Comparison of ENCODE assay signal across 8 cellular contexts in genomic region chr17:82518826-82519810, GRCh38. TPM values are rescaled to one million over a fixed set of nuclear protein-coding genes. Genes with fewer than 3 reads are reported as not detected.
DNase-seq lines count a peak whose midpoint lies in the region; ATAC-seq and TF ChIP-seq lines count a peak whose summit lies in the region.

Gene FOXK2 (plus strand): TSS chr17:82519732. CDS start chr17:82519889, 157 bp downstream.

- peak within 1 kb of the TSS; percentile 40; the same call in 1 of the 2 replicates for H3K9ac ChIP-seq in HUES48 (ENCODE audit: low read depth, low read length)

- POLR2A ChIA-PET in OCI-LY7 (lab: Charles Lee) = interaction anchor here (0.6 to 1.8 kb wide), 7 partner anchors 9 to 24 kb away, joined by 3 to 6 read pairs (median 3); no protein-coding TSS in a partner anchor

- no TSS peak for BruUV-seq in OCI-LY7 (replicated peaks; lab: Mats Ljungman, UMichigan)

- H3K4me2 ChIP-seq in OCI-LY7 (ENCODE audit: low read length) = peak within 1 kb of the TSS; percentile 73

- peaks cover 13% of the 10 kb centered on the region for H3K4me1 Mint-ChIP-seq in endothelial cell (ENCODE audit: unreplicated experiment)
- peaks cover 17% of the 10 kb centered on the region for H3K4me1 Mint-ChIP-seq in mesothelial cell of epicardium

- DNase-seq in Caki2 (ENCODE audit: low read depth) = peak; percentile 88
- DNase-seq in OCI-LY7 (ENCODE audit: low spot score) = peak; percentile 99
- peak; percentile 98 for DNase-seq in activated CD8-positive, alpha-beta memory T cell treated with anti-CD3 and anti-CD28 coated beads, Interleukin-2, amount 50 U/mL, for 48 hours
- DNase-seq in endothelial cell (ENCODE audit: low spot score) = peak; percentile 98
- peak; percentile 92 to 96 for DNase-seq in mesothelial cell of epicardium (ENCODE audit: low spot score in 2 of 2, unreplicated experiment in 2 of 2)
- peak; percentile 90 for DNase-seq in stimulated activated CD8-positive, alpha-beta memory T cell treated with anti-CD3 and anti-CD28 coated beads, Interleukin-15, amount 100 ng/mL, for 24 hours (ENCODE audit: low read depth)

- TF ChIP-seq CTCF in OCI-LY7 (conservative IDR thresholded peaks at IDR 0.05; ENCODE audit: low read length) (no peak), endothelial cell (IDR thresholded peaks at IDR 0.05; ENCODE audit: unreplicated experiment) (no peak), mesothelial cell of epicardium (IDR thresholded peaks at IDR 0.05; ENCODE audit: unreplicated experiment) (no peak)

- peak within 1 kb of the TSS; percentile 57 for H3K27ac Mint-ChIP-seq in endothelial cell (ENCODE audit: unreplicated experiment)
- peak within 1 kb of the TSS; percentile 94 for H3K27ac Mint-ChIP-seq in mesothelial cell of epicardium

- H3K27me3 Mint-ChIP-seq in endothelial cell (ENCODE audit: unreplicated experiment) (no peaks in the 10 kb centered on the region), mesothelial cell of epicardium (ENCODE audit: low read depth) (no peaks in the 10 kb centered on the region)

- peak within 1 kb of the TSS; percentile 32 for H3K27ac ChIP-seq in HUES48 (ENCODE audit: low read depth, low read length)
- H3K27ac ChIP-seq in OCI-LY7 (ENCODE audit: low read depth, low read length, poor library complexity, severe bottlenecking) = peak within 1 kb of the TSS; percentile 67

- H3K79me2 ChIP-seq in OCI-LY7 (ENCODE audit: insufficient read depth, low read depth, low read length) = peaks cover 43% of the 10 kb centered on the region

- CTCF ChIA-PET in OCI-LY7 (lab: Charles Lee; ENCODE audit: unreplicated experiment) = no interaction called here

- H3K36me3 ChIP-seq in HUES48 (ENCODE audit: control insufficient read depth, insufficient read depth, low read length) = no peaks in the 10 kb centered on the region
- H3K36me3 ChIP-seq in OCI-LY7 (ENCODE audit: insufficient read depth, low read length) = peaks cover 20% of the 10 kb centered on the region

- H4K20me1 ChIP-seq in OCI-LY7 (ENCODE audit: insufficient read depth, low read length) = peaks cover 19% of the 10 kb centered on the region

- H3K27me3 ChIP-seq in HUES48 (ENCODE audit: control insufficient read depth, insufficient read depth, low read length) = no peaks in the 10 kb centered on the region

- H3K4me1 ChIP-seq in HUES48 (ENCODE audit: control insufficient read depth, insufficient read depth, low read length) (peaks cover 3% of the 10 kb centered on the region; the same call in 1 of the 2 replicates), OCI-LY7 (ENCODE audit: insufficient read depth, low read length, poor library complexity, severe bottlenecking) (peaks cover 39% of the 10 kb centered on the region)

- no peaks in the 10 kb centered on the region for H3K9me2 ChIP-seq in OCI-LY7 (ENCODE audit: insufficient read depth, low read length)

- peak within 1 kb of the TSS; percentile 81; the same call in 1 of the 2 replicates for H2AFZ ChIP-seq in OCI-LY7 (ENCODE audit: low read length)

- H3K4me3 Mint-ChIP-seq in endothelial cell (ENCODE audit: unreplicated experiment) = peak within 1 kb of the TSS; percentile 96
- peak within 1 kb of the TSS; percentile 83 for H3K4me3 Mint-ChIP-seq in mesothelial cell of epicardium

- peak within 1 kb of the TSS; percentile 90 for H3K4me3 ChIP-seq in HUES48 (ENCODE audit: low read depth, low read length)
- peak within 1 kb of the TSS; percentile 84 for H3K4me3 ChIP-seq in OCI-LY7 (ENCODE audit: low read depth, low read length, poor library complexity, severe bottlenecking)

- in situ Hi-C loops in Caki2 (cut with HindIII; ENCODE audit: low pct_unique_long_range_greater_than_20kb, low sequenced_read_pairs) = no loop called here

- intact Hi-C loops in OCI-LY7 (cut with micrococcal nuclease; ENCODE audit: unreplicated experiment) = loop anchor here (1.0 kb wide), 1 partner anchor 25 kb away; no protein-coding TSS in a partner anchor

- peak; percentile 94 for ATAC-seq in GM21381 (IDR thresholded peaks at IDR 0.05; ENCODE audit: unreplicated experiment)

- H3K36me3 Mint-ChIP-seq in endothelial cell (ENCODE audit: low read depth, unreplicated experiment) (peaks cover 4% of the 10 kb centered on the region), mesothelial cell of epicardium (no peaks in the 10 kb centered on the region)

- H3K9me3 ChIP-seq in HUES48 (ENCODE audit: control insufficient read depth, insufficient read depth, low read length) (no peaks in the 10 kb centered on the region), OCI-LY7 (ENCODE audit: low read length) (0 out of 2 replicates have a peak, but pooled peaks cover 9% of the 10 kb centered on the region)

- H3K9me3 Mint-ChIP-seq in endothelial cell (ENCODE audit: unreplicated experiment) (no peaks in the 10 kb centered on the region), mesothelial cell of epicardium (peaks cover 9% of the 10 kb centered on the region)

RNA-seq across cellular contexts. Expression of gene FOXK2, which starts in this region (rescaled TPM):
- 22.3 and 24.2 TPM in 2 replicates for total RNA-seq in Caki2 (2014; rRNA removed; shearing (Covaris generic); ENCODE audit: low replicate concordance)
- total RNA-seq in OCI-LY7 (2014; rRNA removed; shearing (Covaris generic)) = 62.4 and 76.2 TPM in 2 replicates
- total RNA-seq in OCI-LY7 (2022) (144 and 148 TPM in 2 replicates), endothelial cell (ENCODE audit: unreplicated experiment) (64.3 TPM), mesothelial cell of epicardium (88.3 to 92.0 TPM (median 91.7 TPM) in 3 replicates)

Comparison
In these comparisons a context has a peak if more than half of its experiments do, and no peak if none do; other contexts are left out.
1. Peak in every context shown above with its lines: DNase-seq, ATAC-seq, H3K4me3 ChIP-seq and H3K27ac ChIP-seq.